In the genomic region with DNA sequence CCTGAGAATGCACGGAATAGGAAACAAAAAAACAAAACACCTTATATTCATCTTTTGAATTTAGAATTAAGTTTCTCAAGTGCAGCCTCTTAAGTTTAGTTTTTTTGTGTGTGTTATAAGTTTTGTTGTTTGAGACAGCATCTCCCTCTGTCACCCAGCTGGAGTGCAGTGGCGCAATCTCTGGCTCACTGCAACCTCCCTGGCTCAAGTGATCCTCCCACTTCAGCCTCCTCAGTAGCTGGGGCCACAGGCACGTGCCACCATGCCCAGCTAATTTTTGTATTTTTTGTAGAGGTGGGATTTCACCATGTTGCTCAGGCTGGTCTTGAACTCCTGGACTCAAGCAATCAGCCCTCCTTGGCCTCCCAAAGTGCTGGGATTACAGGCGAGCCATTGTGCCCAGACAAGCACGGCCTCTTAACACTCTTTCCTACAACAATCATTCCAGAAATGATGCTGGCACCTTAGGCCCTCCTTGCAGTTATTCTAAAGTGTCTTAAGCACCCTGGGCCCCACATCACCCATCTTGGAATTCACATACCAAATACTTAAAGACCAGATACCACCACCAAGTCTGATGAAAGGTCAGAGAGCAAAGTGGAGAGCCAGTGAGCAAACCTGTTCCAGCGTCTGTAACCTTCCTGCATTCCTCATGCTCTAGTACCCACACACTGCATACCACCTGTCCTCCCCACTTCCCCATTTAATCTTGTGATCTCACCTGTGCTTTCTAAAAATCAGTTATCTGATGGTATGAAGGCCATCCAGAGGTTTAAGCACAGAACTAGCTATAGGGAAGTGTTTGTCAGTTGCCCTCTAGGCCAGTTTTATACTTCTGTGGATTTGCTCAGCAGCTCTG, we compare ENCODE assay signal across 1 cellular context.
TF ChIP-seq lines count a peak whose summit lies in the region.

No MANE protein-coding gene starts in this region.

TF ChIP-seq in K562, 482 proteins besides CTCF, POLR2A, EP300 and RAD21:
- no peak for TF ChIP-seq NFXL1 (CRISPR knock-in tag; IDR thresholded peaks at IDR 0.05)
- TF ChIP-seq CEBPB (tag; IDR thresholded peaks at IDR 0.05): peak; percentile 73
- TF ChIP-seq SPI1 (IDR thresholded peaks at IDR 0.05; ENCODE audit: borderline replicate concordance, low read depth, low read length): peak; percentile 30; the same call in 1 of the 2 replicates
